Comparison of ENCODE assay signal across 9 cellular contexts in genomic region chr13:80469841-80470378, GRCh38.
A peak's percentile ranks its signal among the peaks of the same experiment; 100 is the strongest.
DNase-seq lines count a peak whose midpoint lies in the region; ATAC-seq, FAIRE-seq and TF ChIP-seq lines count a peak whose summit lies in the region.
"Had no signal": no experiment of that assay in that cellular context is flagged by ENCODE, and none has a peak within 500 bp of the region (broad histone marks: within the 10 kb centered on the region; RNA-seq: fewer than 3 reads in every experiment).

No MANE protein-coding gene starts in this region.

- H3K9me3 Mint-ChIP-seq in brain = peaks cover 0 to 3% (median 0%) of the 10 kb centered on the region in 5 experiments

- H3K36me3 ChIP-seq in small intestine (ENCODE audit: control insufficient read depth in 2 of 2, insufficient read depth in 2 of 2, low read length in 2 of 2) (no peaks in the 10 kb centered on the region), mesendoderm (ENCODE audit: control insufficient read depth, insufficient read depth, low read length) (no peaks in the 10 kb centered on the region)

- H3K9ac ChIP-seq in mesendoderm (ENCODE audit: low read length) = no peak overlapping the region

- DNase-seq in HS-5 (ENCODE audit: low read depth) (peak; percentile 39), hepatic stellate cell (ENCODE audit: low spot score) (peak; percentile 39), small intestine (peak; percentile 8), mesendoderm (no peak)
- DNase-seq: NCI-H2227 treated with DMSO at 0.1 percent for 48 hours had no signal

- H3K4me1 ChIP-seq in small intestine (ENCODE audit: control insufficient read depth in 2 of 2, insufficient read depth in 1 of 2, low read depth in 1 of 2, low read length in 1 of 2) = no peaks in the 10 kb centered on the region
- H3K4me1 ChIP-seq in mesendoderm (ENCODE audit: control insufficient read depth, low read depth, low read length) = no peaks in the 10 kb centered on the region

- no peak overlapping the region for H4K8ac ChIP-seq in mesendoderm (ENCODE audit: low read depth, low read length)

- ATAC-seq in GM21786 (IDR thresholded peaks at IDR 0.05; ENCODE audit: unreplicated experiment) (no peak), GM18517 (IDR thresholded peaks at IDR 0.05; ENCODE audit: unreplicated experiment) (no peak), GM21528 (IDR thresholded peaks at IDR 0.05; ENCODE audit: low FRiP score, unreplicated experiment) (no peak)

- no peak overlapping the region for H3K56ac ChIP-seq in mesendoderm (ENCODE audit: low read length)

- no peaks in the 10 kb centered on the region for H3K79me1 ChIP-seq in mesendoderm (ENCODE audit: low read length)

- no peaks in the 10 kb centered on the region for H3K9me3 ChIP-seq in small intestine (ENCODE audit: control insufficient read depth, low read depth)

- no peak overlapping the region for H3K4me2 ChIP-seq in mesendoderm (ENCODE audit: low read length)

- H4K5ac ChIP-seq in mesendoderm (ENCODE audit: low read length) = no peak overlapping the region

- peak overlapping the region in 3 of 5 experiments; percentile 83 to 93 (median 88) for H3K27ac Mint-ChIP-seq in brain

- H3K27me3 ChIP-seq in small intestine (ENCODE audit: control insufficient read depth in 2 of 2, insufficient read depth in 2 of 2, low read length in 2 of 2) = no peaks in the 10 kb centered on the region
- no peaks in the 10 kb centered on the region for H3K27me3 ChIP-seq in mesendoderm (ENCODE audit: insufficient read depth, low read length, poor library complexity)

- H3K4me3 ChIP-seq in small intestine (ENCODE audit: low read depth in 1 of 2, low read length in 2 of 2) = no peak overlapping the region
- H3K4me3 ChIP-seq in mesendoderm (ENCODE audit: low read length) = no peak overlapping the region

- no peak overlapping the region for H3K4me3 Mint-ChIP-seq in brain

- H3K36me3 Mint-ChIP-seq in brain = no peaks in the 10 kb centered on the region

- H3K79me2 ChIP-seq in mesendoderm (ENCODE audit: control insufficient read depth, insufficient read depth, low read length) = no peaks in the 10 kb centered on the region

- no peak overlapping the region for H2BK15ac ChIP-seq in mesendoderm (replicated peaks; ENCODE audit: low read depth)

- H2BK120ac ChIP-seq in mesendoderm (ENCODE audit: low read depth, low read length) = no peak overlapping the region

- H3K23ac ChIP-seq in mesendoderm (ENCODE audit: low read length) = no peak overlapping the region

- H3K18ac ChIP-seq in mesendoderm (ENCODE audit: low read length) = no peak overlapping the region

- H2BK5ac ChIP-seq in mesendoderm (ENCODE audit: low read length) = no peak overlapping the region

- TF ChIP-seq CTCF in brain (conservative IDR thresholded peaks at IDR 0.05) = no peak

- H2AK5ac ChIP-seq in mesendoderm (ENCODE audit: low read length) = no peak overlapping the region

- no peaks in the 10 kb centered on the region for H3K27me3 Mint-ChIP-seq in brain

- H3K4me1 Mint-ChIP-seq in brain = peaks cover 21% of the 10 kb centered on the region

- WGBS in small intestine, 3 donors = 56 to 83% (median 64%) methylated on average over 3 of the region's 3 CpGs
- no CpG with 5 or more reads among the region's 3 CpGs for WGBS in mesendoderm (ENCODE audit: extremely low coverage, insufficient coverage, low lambda C conversion rate)

- H3K4ac ChIP-seq in mesendoderm (ENCODE audit: low read depth, low read length) = no peak overlapping the region

- H3K27ac ChIP-seq in small intestine (ENCODE audit: low read depth in 1 of 2, low read length in 1 of 2) = peak overlapping the region in 1 of 2 donors; percentile 79
- no peak overlapping the region for H3K27ac ChIP-seq in mesendoderm (ENCODE audit: low read depth, low read length)

- FAIRE-seq in small intestine (lab: Jason Lieb, UNC) = no peak
